Comparison of ENCODE assay signal across 34 cellular contexts in the genomic region with DNA sequence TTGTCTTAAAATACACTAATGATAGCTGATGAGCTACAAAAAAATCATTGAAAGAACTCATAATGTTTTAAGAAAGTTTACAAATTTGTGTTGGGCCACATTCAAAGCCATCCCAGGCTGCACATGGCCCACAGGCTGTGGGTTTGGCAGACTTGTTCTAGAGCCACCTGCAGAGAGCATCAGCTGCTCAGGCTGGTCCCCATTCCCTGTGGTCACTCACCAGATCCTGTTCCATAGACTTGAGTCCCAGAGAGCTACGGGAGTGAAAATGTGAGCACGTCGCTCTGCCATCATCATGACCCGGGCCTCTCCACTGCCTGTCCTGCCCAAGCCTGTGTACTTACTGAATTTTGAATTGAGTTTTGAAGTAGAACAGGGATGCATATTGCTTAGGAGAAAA. TPM values are rescaled to one million over a fixed set of nuclear protein-coding genes. Genes with fewer than 3 reads are reported as not detected.
"Had no signal": no experiment of that assay in that cellular context is flagged by ENCODE, and none has a peak within 500 bp of the region (broad histone marks: within the 10 kb centered on the region; RNA-seq: fewer than 3 reads in every experiment).

No MANE protein-coding gene starts in this region.

- H3K36me3 Mint-ChIP-seq: activated naive CD4-positive, alpha-beta T cell treated with anti-CD3 and anti-CD28 coated beads, Interleukin-2, amount 10 ng/mL, durations not matched to agents 7 days and 5 days had no signal

- H3K27me3 Mint-ChIP-seq: activated B cell treated with CpG ODN at 0.5 μM for 24 hours; activated CD4-positive, alpha-beta memory T cell treated with anti-CD3 and anti-CD28 coated beads for 36 hours; activated naive CD8-positive, alpha-beta T cell; central memory CD8-positive, alpha-beta T cell had no signal

- ATAC-seq: activated naive CD8-positive, alpha-beta T cell treated with anti-CD3 and anti-CD28 coated beads, Interleukin-2, amount 50 U/mL, for 24 hours; activated T-cell treated with anti-CD3 and anti-CD28 coated beads, Interleukin-2, amount 50 U/mL, for 4 hours; PC-3 had no signal

- H3K27ac Mint-ChIP-seq: activated B cell treated with CpG ODN at 0.5 μM for 24 hours; activated CD4-positive, alpha-beta memory T cell treated with anti-CD3 and anti-CD28 coated beads for 36 hours; activated naive CD4-positive, alpha-beta T cell treated with anti-CD3 and anti-CD28 coated beads, Interleukin-2, amount 10 ng/mL, durations not matched to agents 7 days and 5 days; activated naive CD8-positive, alpha-beta T cell; activated naive CD8-positive, alpha-beta T cell treated with anti-CD3 and anti-CD28 coated beads, Interleukin-2, amount 50 U/mL, for 24 hours; activated T-helper 1 cell treated with anti-CD3 and anti-CD28 coated beads, Interleukin-12 subunit alpha, Interleukin-12 subunit beta, Interleukin-2, Interleukin-4 antibody, amounts not matched to agents 30 ng/mL and 10 ng/mL and 1 ng/mL, durations not matched to agents 14 hours and 24 hours and 36 hours had no signal

- H3K4me1 Mint-ChIP-seq: activated B cell treated with CpG ODN at 0.5 μM for 24 hours; activated naive CD4-positive, alpha-beta T cell treated with anti-CD3 and anti-CD28 coated beads, Interleukin-2, amount 10 ng/mL, durations not matched to agents 7 days and 5 days had no signal

- DNase-seq: activated B cell treated with CpG ODN at 0.5 μM for 24 hours; activated CD4-positive, alpha-beta memory T cell treated with anti-CD3 and anti-CD28 coated beads for 36 hours; activated CD4-positive, alpha-beta T cell treated with anti-CD3 and anti-CD28 coated beads for 4 hours; activated CD4-positive, alpha-beta T cell treated with anti-CD3 and anti-CD28 coated beads, Interleukin-2, amount 50 U/mL, for 1 hour; activated CD4-positive, CD25-positive, alpha-beta regulatory T cell treated with anti-CD3 and anti-CD28 coated beads, Interleukin-2, amount 50 U/mL, for 72 hours; activated CD8-positive, alpha-beta memory T cell treated with anti-CD3 and anti-CD28 coated beads, Interleukin-2, amount 50 U/mL, for 4 hours; activated gamma-delta T cell treated with Interleukin-2 at 50 U/mL for 16 hours; activated naive CD4-positive, alpha-beta T cell treated with anti-CD3 and anti-CD28 coated beads, Interleukin-2, amount 10 ng/mL, durations not matched to agents 7 days and 5 days; activated naive CD8-positive, alpha-beta T cell treated with anti-CD3 and anti-CD28 coated beads, Interleukin-2, amount 50 U/mL, for 24 hours; activated T-cell treated with anti-CD3 and anti-CD28 coated beads for 4 hours; activated T-cell treated with anti-CD3 and anti-CD28 coated beads, Interleukin-2, amount 50 U/mL, for 4 hours; anterior cingulate cortex; brain microvascular endothelial cell; Karpas-422; KBM-7; NCI-H1105; NCI-H1417 treated with DMSO at 0.1 percent for 48 hours; NCI-H187 treated with DMSO at 0.1 percent for 48 hours; NCI-H2081; NCI-H345; NCI-H526; NCI-H748 treated with DMSO at 0.1 percent for 48 hours; NK-92 treated with Interleukin-12 subunit alpha and Interleukin-12 subunit beta, amount 100 ng/mL, for 24 hours; PC-3; Peyer's patch; RPMI8226; SW 1271; T-helper 1 cell; T-helper 2 cell; T-helper 9 cell had no signal

- H3K4me3 Mint-ChIP-seq: activated B cell treated with CpG ODN at 0.5 μM for 24 hours; activated CD4-positive, alpha-beta memory T cell treated with anti-CD3 and anti-CD28 coated beads for 36 hours; activated naive CD4-positive, alpha-beta T cell treated with anti-CD3 and anti-CD28 coated beads, Interleukin-2, amount 10 ng/mL, durations not matched to agents 7 days and 5 days; activated naive CD8-positive, alpha-beta T cell; activated naive CD8-positive, alpha-beta T cell treated with anti-CD3 and anti-CD28 coated beads, Interleukin-2, amount 50 U/mL, for 24 hours; activated T-cell treated with anti-CD3 and anti-CD28 coated beads, Interleukin-2, amount 50 U/mL, for 4 hours; activated T-helper 1 cell treated with anti-CD3 and anti-CD28 coated beads, Interleukin-12 subunit alpha, Interleukin-12 subunit beta, Interleukin-2, Interleukin-4 antibody, amounts not matched to agents 30 ng/mL and 10 ng/mL and 1 ng/mL, durations not matched to agents 14 hours and 24 hours and 36 hours; central memory CD8-positive, alpha-beta T cell had no signal

RNA-seq across cellular contexts. Expression of a gene that starts 57.3 kb away (rescaled TPM):
- total RNA-seq: activated B cell treated with CpG ODN at 0.5 μM for 24 hours; activated CD4-positive, alpha-beta memory T cell treated with anti-CD3 and anti-CD28 coated beads for 36 hours; activated T-cell treated with anti-CD3 and anti-CD28 coated beads, Interleukin-2, amount 50 U/mL, for 4 hours; activated T-helper 1 cell treated with anti-CD3 and anti-CD28 coated beads, Interleukin-12 subunit alpha, Interleukin-12 subunit beta, Interleukin-2, Interleukin-4 antibody, amounts not matched to agents 30 ng/mL and 10 ng/mL and 1 ng/mL, durations not matched to agents 14 hours and 24 hours and 36 hours; MCF 10A had no signal
